In the genomic region with DNA sequence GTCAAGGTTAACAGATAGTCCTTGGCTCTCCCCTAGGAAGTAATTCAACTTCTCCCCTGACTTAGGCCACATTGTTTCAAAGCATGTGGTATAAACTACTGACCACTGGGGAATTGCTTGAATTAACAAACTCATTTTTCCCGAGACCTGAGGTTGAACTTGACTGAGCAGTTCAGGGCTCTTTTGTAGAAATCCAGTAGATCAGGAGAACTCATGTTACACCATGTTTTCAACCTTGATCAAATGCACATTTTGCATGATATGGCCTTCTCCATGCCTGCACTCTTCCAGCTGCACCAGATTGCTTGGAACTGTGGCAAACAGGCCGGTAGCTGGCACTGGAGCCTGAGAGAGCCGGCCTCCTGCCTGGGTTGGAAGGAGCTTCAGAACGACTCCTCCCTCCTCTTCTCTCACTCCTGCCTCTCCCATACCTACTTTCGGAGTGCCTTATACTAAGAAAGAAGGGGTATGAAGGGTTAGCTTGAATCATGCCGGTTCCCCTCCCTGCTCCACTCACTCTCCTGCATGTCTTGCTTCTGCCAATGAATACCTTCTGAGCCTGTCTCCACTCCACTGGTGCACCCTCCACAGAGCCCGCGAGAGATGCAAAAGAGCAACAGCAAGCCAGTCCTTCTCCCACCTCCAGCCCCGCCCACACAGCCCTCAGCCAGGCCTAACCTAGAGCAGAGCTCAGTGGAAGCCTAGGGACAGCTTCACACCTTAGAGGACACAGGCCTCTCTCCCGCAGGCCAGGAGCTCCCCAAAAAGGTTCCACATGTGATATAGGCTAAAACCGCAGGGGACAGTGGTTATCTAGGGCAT, we compare ENCODE assay signal across 12 cellular contexts.
DNase-seq lines count a peak whose midpoint lies in the region; ATAC-seq and TF ChIP-seq lines count a peak whose summit lies in the region.
"Had no signal": no experiment of that assay in that cellular context is flagged by ENCODE, and none has a peak within 500 bp of the region (broad histone marks: within the 10 kb centered on the region; RNA-seq: fewer than 3 reads in every experiment).

No MANE protein-coding gene starts in this region.

- no peaks in the 10 kb centered on the region for H3K27me3 ChIP-seq in BLaER1
- no peaks in the 10 kb centered on the region for H3K27me3 ChIP-seq in esophagus squamous epithelium
- H3K27me3 ChIP-seq in rectal smooth muscle tissue (ENCODE audit: control insufficient read depth, insufficient read depth, low read length): no peaks in the 10 kb centered on the region

- TF ChIP-seq POLR2A in esophagus squamous epithelium (IDR thresholded peaks at IDR 0.05): no peak

- H3K4me1 ChIP-seq in BLaER1: peaks cover 45% of the 10 kb centered on the region
- H3K4me1 ChIP-seq in esophagus squamous epithelium: peaks cover 65 to 100% (median 79%) of the 10 kb centered on the region in 3 donors
- peaks cover 41% of the 10 kb centered on the region for H3K4me1 ChIP-seq in rectal smooth muscle tissue (ENCODE audit: control insufficient read depth, insufficient read depth, low read length)

- no peak overlapping the region for H3K4me3 Mint-ChIP-seq in HFFc6
- H3K4me3 Mint-ChIP-seq: CD4-positive, CD25-positive, alpha-beta regulatory T cell had no signal

- H3K4me2 ChIP-seq in BLaER1: peak overlapping the region; percentile 53

- H3K27ac Mint-ChIP-seq in HFFc6: no peak overlapping the region; the same call in 1 of the 2 replicates
- H3K27ac Mint-ChIP-seq: CD4-positive, CD25-positive, alpha-beta regulatory T cell had no signal

- DNase-seq in SK-N-DZ (ENCODE audit: low spot score) (peak; percentile 51), esophagus squamous epithelium (lab: John Stamatoyannopoulos, UW) (no peak), T-helper 2 cell (no peak), Ammon's horn (ENCODE audit: low spot score) (no peak), HFFc6 (no peak)
- DNase-seq: CD4-positive, CD25-positive, alpha-beta regulatory T cell; erythroblast; NCI-H524 had no signal

- no peak for ATAC-seq in GM18873 (IDR thresholded peaks at IDR 0.05; ENCODE audit: low FRiP score, unreplicated experiment)
- ATAC-seq: Right ventricle myocardium inferior had no signal

- H3K9me3 Mint-ChIP-seq in HFFc6: no peaks in the 10 kb centered on the region
- H3K9me3 Mint-ChIP-seq: CD4-positive, CD25-positive, alpha-beta regulatory T cell had no signal

- peaks cover 2% of the 10 kb centered on the region for H3K27me3 Mint-ChIP-seq in HFFc6 (ENCODE audit: insufficient read depth)

- WGBS in esophagus squamous epithelium, 2 donors: 40 to 44% methylated on average over 7 to 11 of the region's 11 CpGs

- H3K36me3 ChIP-seq in BLaER1 (no peaks in the 10 kb centered on the region), esophagus squamous epithelium (no peaks in the 10 kb centered on the region), rectal smooth muscle tissue (ENCODE audit: control insufficient read depth, insufficient read depth, low read length) (no peaks in the 10 kb centered on the region)

- H3K9me3 ChIP-seq in BLaER1 (no peaks in the 10 kb centered on the region), esophagus squamous epithelium (no peaks in the 10 kb centered on the region)

- H3K9ac ChIP-seq in BLaER1 (no peak overlapping the region), rectal smooth muscle tissue (ENCODE audit: low read length) (no peak overlapping the region)

- peaks cover 54% of the 10 kb centered on the region for H3K4me1 Mint-ChIP-seq in HFFc6 (ENCODE audit: low read depth)
- H3K4me1 Mint-ChIP-seq: CD4-positive, CD25-positive, alpha-beta regulatory T cell had no signal

- H4K20me1 ChIP-seq in BLaER1: no peaks in the 10 kb centered on the region

- no peak overlapping the region for H3K4me3 ChIP-seq in BLaER1
- no peak overlapping the region for H3K4me3 ChIP-seq in esophagus squamous epithelium
- H3K4me3 ChIP-seq in rectal smooth muscle tissue (ENCODE audit: low read length): no peak overlapping the region

- H3K36me3 Mint-ChIP-seq in HFFc6 (ENCODE audit: low read depth): peaks cover 5% of the 10 kb centered on the region; the same call in 1 of the 2 replicates
- H3K36me3 Mint-ChIP-seq: CD4-positive, CD25-positive, alpha-beta regulatory T cell had no signal

- no peak for TF ChIP-seq CTCF in esophagus squamous epithelium (IDR thresholded peaks at IDR 0.05)
- no peak for TF ChIP-seq CTCF in HFFc6 (IDR thresholded peaks at IDR 0.05)

- H3K27ac ChIP-seq in BLaER1 (no peak overlapping the region; the same call in 1 of the 2 replicates), esophagus squamous epithelium (peak overlapping the region; percentile 53 to 90 (median 74)), rectal smooth muscle tissue (ENCODE audit: low read depth, low read length) (peak overlapping the region; percentile 6)

- intact Hi-C loops in esophagus squamous epithelium (cut with DNase I): no loop called here
